In genomic region chr1:37808369-37809319, GRCh38 we compare ENCODE assay signal across 1 cellular context.
TF ChIP-seq lines count a peak whose summit lies in the region.

No MANE protein-coding gene starts in this region.

TF ChIP-seq in SK-N-SH, 30 proteins besides CTCF, POLR2A, EP300 and RAD21:
- TF ChIP-seq YY1 (IDR thresholded peaks at IDR 0.05; ENCODE audit: low read depth) = 0 out of 2 replicates have a peak, but pooled peaks have one; percentile 12
- TF ChIP-seq PBX3 (IDR thresholded peaks at IDR 0.05) = peak; percentile 51
- TF ChIP-seq POLR2AphosphoS5 (IDR thresholded peaks at IDR 0.05; ENCODE audit: low read depth, low read length) = peak; percentile 16; the same call in 1 of the 2 replicates
- TF ChIP-seq USF2 (IDR thresholded peaks at IDR 0.05; ENCODE audit: borderline replicate concordance, low read depth, low read length) = no peak
- peak; percentile 64 for TF ChIP-seq NRF1 (IDR thresholded peaks at IDR 0.05; ENCODE audit: low read depth, low read length)
- peak; percentile 70; the same call in 1 of the 2 replicates for TF ChIP-seq SIN3A (IDR thresholded peaks at IDR 0.05; ENCODE audit: borderline replicate concordance, low read depth, low read length)
- TF ChIP-seq RXRA (IDR thresholded peaks at IDR 0.05; ENCODE audit: borderline replicate concordance, low read depth) = no peak
- no peak for TF ChIP-seq IRF3 (IDR thresholded peaks at IDR 0.05; ENCODE audit: low read depth, low read length)
- TF ChIP-seq FOSL2 (IDR thresholded peaks at IDR 0.05; ENCODE audit: borderline replicate concordance, low read depth) = no peak
- peak; percentile 70 for TF ChIP-seq MXI1 (IDR thresholded peaks at IDR 0.05; ENCODE audit: low read depth, low read length)
- no peak for TF ChIP-seq ZBTB33 (IDR thresholded peaks at IDR 0.05; ENCODE audit: borderline replicate concordance, low read depth)
- peak; percentile 50; the same call in 1 of the 2 replicates for TF ChIP-seq NFIC (IDR thresholded peaks at IDR 0.05; ENCODE audit: borderline replicate concordance)
- TF ChIP-seq JUND (IDR thresholded peaks at IDR 0.05) = 0 out of 2 replicates have a peak, but pooled peaks have one; percentile 6
TF ChIP-seq in SK-N-SH: peak in this region for 8.
